1 cellular context compared by ENCODE assay signal in genomic region chr1:24589200-24589599, GRCh38.
TF ChIP-seq lines count a peak whose summit lies in the region.

No MANE protein-coding gene starts in this region.

TF ChIP-seq in HepG2, 621 proteins besides CTCF, POLR2A, EP300 and RAD21 (continued from another document):
- TF ChIP-seq SIN3B (IDR thresholded peaks at IDR 0.05; ENCODE audit: low read length) (no peak), JARID2 (CRISPR knock-in tag; IDR thresholded peaks at IDR 0.05; ENCODE audit: insufficient replicate concordance) (no peak), ZNF775 (CRISPR knock-in tag; IDR thresholded peaks at IDR 0.05; ENCODE audit: borderline replicate concordance) (no peak), DPF2 (CRISPR knock-in tag; IDR thresholded peaks at IDR 0.05; ENCODE audit: borderline replicate concordance, low read depth) (no peak)
- TF ChIP-seq, protein P1, sequence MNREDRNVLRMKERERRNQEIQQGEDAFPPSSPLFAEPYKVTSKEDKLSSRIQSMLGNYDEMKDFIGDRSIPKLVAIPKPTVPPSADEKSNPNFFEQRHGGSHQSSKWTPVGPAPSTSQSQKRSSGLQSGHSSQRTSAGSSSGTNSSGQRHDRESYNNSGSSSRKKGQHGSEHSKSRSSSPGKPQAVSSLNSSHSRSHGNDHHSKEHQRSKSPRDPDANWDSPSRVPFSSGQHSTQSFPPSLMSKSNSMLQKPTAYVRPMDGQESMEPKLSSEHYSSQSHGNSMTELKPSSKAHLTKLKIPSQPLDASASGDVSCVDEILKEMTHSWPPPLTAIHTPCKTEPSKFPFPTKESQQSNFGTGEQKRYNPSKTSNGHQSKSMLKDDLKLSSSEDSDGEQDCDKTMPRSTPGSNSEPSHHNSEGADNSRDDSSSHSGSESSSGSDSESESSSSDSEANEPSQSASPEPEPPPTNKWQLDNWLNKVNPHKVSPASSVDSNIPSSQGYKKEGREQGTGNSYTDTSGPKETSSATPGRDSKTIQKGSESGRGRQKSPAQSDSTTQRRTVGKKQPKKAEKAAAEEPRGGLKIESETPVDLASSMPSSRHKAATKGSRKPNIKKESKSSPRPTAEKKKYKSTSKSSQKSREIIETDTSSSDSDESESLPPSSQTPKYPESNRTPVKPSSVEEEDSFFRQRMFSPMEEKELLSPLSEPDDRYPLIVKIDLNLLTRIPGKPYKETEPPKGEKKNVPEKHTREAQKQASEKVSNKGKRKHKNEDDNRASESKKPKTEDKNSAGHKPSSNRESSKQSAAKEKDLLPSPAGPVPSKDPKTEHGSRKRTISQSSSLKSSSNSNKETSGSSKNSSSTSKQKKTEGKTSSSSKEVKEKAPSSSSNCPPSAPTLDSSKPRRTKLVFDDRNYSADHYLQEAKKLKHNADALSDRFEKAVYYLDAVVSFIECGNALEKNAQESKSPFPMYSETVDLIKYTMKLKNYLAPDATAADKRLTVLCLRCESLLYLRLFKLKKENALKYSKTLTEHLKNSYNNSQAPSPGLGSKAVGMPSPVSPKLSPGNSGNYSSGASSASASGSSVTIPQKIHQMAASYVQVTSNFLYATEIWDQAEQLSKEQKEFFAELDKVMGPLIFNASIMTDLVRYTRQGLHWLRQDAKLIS (CRISPR knock-in tag; IDR thresholded peaks at IDR 0.05) = no peak
